10 cellular contexts compared by ENCODE assay signal in genomic region chr16:88437367-88437964, GRCh38. TPM values are rescaled to one million over a fixed set of nuclear protein-coding genes. Genes with fewer than 3 reads are reported as not detected.
A peak's percentile ranks its signal among the peaks of the same experiment; 100 is the strongest.
DNase-seq lines count a peak whose midpoint lies in the region; ATAC-seq and TF ChIP-seq lines count a peak whose summit lies in the region.
"Had no signal": no experiment of that assay in that cellular context is flagged by ENCODE, and none has a peak within 500 bp of the region (broad histone marks: within the 10 kb centered on the region; RNA-seq: fewer than 3 reads in every experiment).

No MANE protein-coding gene starts in this region.

- H3K27ac ChIP-seq in OCI-LY1 (ENCODE audit: low read depth, low read length, poor library complexity, severe bottlenecking): no peak overlapping the region
- H3K27ac ChIP-seq: BLaER1 treated with 17β-estradiol and CSF1 and Interleukin-3, amounts not matched to agents 10 nM and 100 nM had no signal

- H3K4me3 ChIP-seq in OCI-LY1 (ENCODE audit: low read depth, low read length, poor library complexity, severe bottlenecking) (no peak overlapping the region), fibroblast of the aortic adventitia (ENCODE audit: low read depth, low read length) (no peak overlapping the region)
- H3K4me3 ChIP-seq: BLaER1 treated with 17β-estradiol and CSF1 and Interleukin-3, amounts not matched to agents 10 nM and 100 nM had no signal

- no peaks in the 10 kb centered on the region for H3K9me3 Mint-ChIP-seq in activated T-cell treated with anti-CD3 and anti-CD28 coated beads, Interleukin-2, amount 50 U/mL, for 72 hours
- H3K9me3 Mint-ChIP-seq: stimulated activated naive CD8-positive, alpha-beta T cell treated with anti-CD3 and anti-CD28 coated beads, Interleukin-15, Interleukin-2, amounts not matched to agents 100 ng/mL and 50 ng/mL, for 24 hours had no signal

- H3K36me3 ChIP-seq in OCI-LY1 (ENCODE audit: insufficient read depth, low read length): no peaks in the 10 kb centered on the region

- no peak overlapping the region for H3K4me3 Mint-ChIP-seq in activated T-cell treated with anti-CD3 and anti-CD28 coated beads, Interleukin-2, amount 50 U/mL, for 72 hours
- H3K4me3 Mint-ChIP-seq: stimulated activated naive CD8-positive, alpha-beta T cell treated with anti-CD3 and anti-CD28 coated beads, Interleukin-15, Interleukin-2, amounts not matched to agents 100 ng/mL and 50 ng/mL, for 24 hours had no signal

- H3K36me3 Mint-ChIP-seq in activated T-cell treated with anti-CD3 and anti-CD28 coated beads, Interleukin-2, amount 50 U/mL, for 72 hours (ENCODE audit: insufficient read depth in 2 of 2): no peaks in the 10 kb centered on the region

- H3K9ac ChIP-seq in OCI-LY1 (ENCODE audit: low read length): no peak overlapping the region

- no peak overlapping the region for H2AFZ ChIP-seq in OCI-LY1 (ENCODE audit: low read length)

- no peaks in the 10 kb centered on the region for H4K20me1 ChIP-seq in OCI-LY1 (ENCODE audit: insufficient read depth, low read length)

- peak; percentile 62 to 71 for ATAC-seq in activated T-cell treated with anti-CD3 and anti-CD28 coated beads, Interleukin-2, amount 50 U/mL, for 72 hours (replicated peaks in 1 of 2)
- ATAC-seq in HG02885 (IDR thresholded peaks at IDR 0.05; ENCODE audit: poor library complexity, unreplicated experiment): no peak

- H3K27ac Mint-ChIP-seq in activated T-cell treated with anti-CD3 and anti-CD28 coated beads, Interleukin-2, amount 50 U/mL, for 72 hours: no peak overlapping the region
- H3K27ac Mint-ChIP-seq: stimulated activated naive CD8-positive, alpha-beta T cell treated with anti-CD3 and anti-CD28 coated beads, Interleukin-15, Interleukin-2, amounts not matched to agents 100 ng/mL and 50 ng/mL, for 24 hours had no signal

- no peaks in the 10 kb centered on the region for H3K9me3 ChIP-seq in OCI-LY1 (ENCODE audit: low read length)
- H3K9me3 ChIP-seq: BLaER1 treated with 17β-estradiol and CSF1 and Interleukin-3, amounts not matched to agents 10 nM and 100 nM had no signal

- no peaks in the 10 kb centered on the region for H3K27me3 Mint-ChIP-seq in activated T-cell treated with anti-CD3 and anti-CD28 coated beads, Interleukin-2, amount 50 U/mL, for 72 hours (ENCODE audit: low read depth)
- H3K27me3 Mint-ChIP-seq: stimulated activated naive CD8-positive, alpha-beta T cell treated with anti-CD3 and anti-CD28 coated beads, Interleukin-15, Interleukin-2, amounts not matched to agents 100 ng/mL and 50 ng/mL, for 24 hours had no signal

- DNase-seq in NCI-H1417 (lab: John Stamatoyannopoulos, UW) (peak; percentile 15 to 79 (median 68)), NCI-H1417 treated with DMSO at 0.1 percent for 48 hours (lab: John Stamatoyannopoulos, UW) (no peak), fibroblast of the aortic adventitia (ENCODE audit: low read depth) (no peak), retina (peak; percentile 79), AML-193 (lab: John Stamatoyannopoulos, UW) (no peak)
- peak; percentile 73 to 79 for DNase-seq in activated T-cell treated with anti-CD3 and anti-CD28 coated beads, Interleukin-2, amount 50 U/mL, for 72 hours

- no peaks in the 10 kb centered on the region for H3K79me2 ChIP-seq in OCI-LY1 (ENCODE audit: insufficient read depth, low read length)

- H3K4me2 ChIP-seq in OCI-LY1 (ENCODE audit: low read length): no peak overlapping the region

- no peaks in the 10 kb centered on the region for H3K9me2 ChIP-seq in OCI-LY1 (ENCODE audit: low read depth, low read length)

- H3K4me1 ChIP-seq in OCI-LY1 (ENCODE audit: insufficient read depth, low read length, severe bottlenecking): no peaks in the 10 kb centered on the region

- TF ChIP-seq CTCF in OCI-LY1 (IDR thresholded peaks at IDR 0.05; ENCODE audit: low read length): peak; percentile 77
- peak; percentile 76 for TF ChIP-seq CTCF in fibroblast of the aortic adventitia (IDR thresholded peaks at IDR 0.05; ENCODE audit: insufficient read depth, low read length)

- no peaks in the 10 kb centered on the region for H3K4me1 Mint-ChIP-seq in activated T-cell treated with anti-CD3 and anti-CD28 coated beads, Interleukin-2, amount 50 U/mL, for 72 hours (ENCODE audit: low read depth)

- H3F3A ChIP-seq in OCI-LY1 (ENCODE audit: insufficient read depth, low read length): no peaks in the 10 kb centered on the region

- H3K27me3 ChIP-seq in OCI-LY1 (ENCODE audit: insufficient read depth, low read length): peaks cover 7% of the 10 kb centered on the region; the same call in 1 of the 2 replicates

RNA-seq across cellular contexts. Expression of gene ZFPM1, which starts 15.6 kb away (rescaled TPM):
- total RNA-seq in activated T-cell treated with anti-CD3 and anti-CD28 coated beads, Interleukin-2, amount 50 U/mL, for 72 hours: 10 to 100 TPM; 12.2 to 13.8 TPM
- total RNA-seq in fibroblast of the aortic adventitia (ENCODE audit: low replicate concordance): 4.2 and 5.2 TPM in 2 replicates

RNA-seq across cellular contexts. Expression of gene ZNF469, which starts 54.7 kb away (rescaled TPM):
- total RNA-seq in activated T-cell treated with anti-CD3 and anti-CD28 coated beads, Interleukin-2, amount 50 U/mL, for 72 hours: under 1 TPM; 0.34 to 0.65 TPM
- total RNA-seq in fibroblast of the aortic adventitia (ENCODE audit: low replicate concordance): 5.8 and 7.0 TPM in 2 replicates

Comparison
In these comparisons a context has a peak if more than half of its experiments do, and no peak if none do; other contexts are left out.
1. DNase-seq: peak in NCI-H1417 (3 of 3), activated T-cell treated with anti-CD3 and anti-CD28 coated beads, Interleukin-2, amount 50 U/mL, for 72 hours (2 of 2) and retina (single experiment); none in NCI-H1417 treated with DMSO at 0.1 percent for 48 hours (single experiment), fibroblast of the aortic adventitia (single experiment) and AML-193 (0 of 2).